ENCODE assay signal across 11 cellular contexts in genomic region chr4:7003176-7003878, GRCh38.
"Had no signal": no experiment of that assay in that cellular context is flagged by ENCODE, and none has a peak within 500 bp of the region (broad histone marks: within the 10 kb centered on the region; RNA-seq: fewer than 3 reads in every experiment).

No MANE protein-coding gene starts in this region.

- H3K27ac ChIP-seq: left lung, thyroid gland had no signal

- ATAC-seq: left lung had no signal

- DNase-seq: activated CD4-positive, alpha-beta T cell treated with anti-CD3 and anti-CD28 coated beads for 4 hours; activated gamma-delta T cell treated with Interleukin-2 at 50 U/mL for 16 hours; activated T-cell treated with anti-CD3 and anti-CD28 coated beads for 4 hours; aorta; esophagus squamous epithelium; foreskin fibroblast; left lung; stimulated activated CD4-positive, alpha-beta T cell treated with anti-CD3 and anti-CD28 coated beads, Interleukin-4, amount 100 ng/mL, for 4 hours; thyroid gland had no signal

- H3K27me3 ChIP-seq: esophagus squamous epithelium, left lung, thyroid gland, vagina had no signal

- H3K9me3 Mint-ChIP-seq: memory B cell had no signal

- H3K4me3 ChIP-seq: esophagus squamous epithelium, left lung, thyroid gland, vagina had no signal

- H3K4me1 ChIP-seq: thyroid gland had no signal

- H3K9me3 ChIP-seq: esophagus squamous epithelium, left lung, thyroid gland, vagina had no signal
